In the genomic region with DNA sequence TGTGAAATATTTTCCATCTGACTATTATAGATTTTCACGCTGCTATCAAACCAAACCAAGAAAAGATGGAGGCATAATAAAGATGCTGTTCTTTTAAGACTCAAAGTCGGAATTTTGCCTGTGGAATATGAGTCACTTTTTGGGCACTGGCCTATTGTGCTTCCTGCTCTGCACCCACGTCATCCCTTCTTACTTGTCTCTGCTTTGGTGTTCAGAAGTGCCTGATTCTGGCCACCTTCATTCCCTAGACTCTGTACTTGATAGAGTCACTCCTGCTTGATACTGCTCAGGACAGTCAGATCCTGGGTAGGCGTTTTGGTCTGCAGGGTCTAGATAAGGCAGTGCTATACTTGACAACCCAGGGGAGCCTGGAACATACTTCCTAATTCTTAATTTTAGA, we compare ENCODE assay signal across 7 cellular contexts. TPM values are rescaled to one million over a fixed set of nuclear protein-coding genes. Genes with fewer than 3 reads are reported as not detected.
DNase-seq lines count a peak whose midpoint lies in the region; ATAC-seq and TF ChIP-seq lines count a peak whose summit lies in the region.

No MANE protein-coding gene starts in this region.

- no peak for TF ChIP-seq POLR2A in transverse colon (IDR thresholded peaks at IDR 0.05)

- intact Hi-C loops in transverse colon (cut with DNase I; ENCODE audit: low total_unique reads): no loop called here

- peak overlapping the region; percentile 31; the same call in 1 of the 2 replicates for H3K9ac ChIP-seq in GM23248

- ATAC-seq in RWPE2 (ENCODE audit: low read depth) (peak; percentile 50; the same call in 2 of the 3 replicates), GM19351 (IDR thresholded peaks at IDR 0.05; ENCODE audit: unreplicated experiment) (no peak), HG02571 (IDR thresholded peaks at IDR 0.05; ENCODE audit: unreplicated experiment) (no peak)

- in situ Hi-C loops in GM23248 (cut with MboI) (no loop called here), transverse colon (cut with MboI; ENCODE audit: low pct_ligation_motif_present in 1 of 4, low pct_unique_long_range_greater_than_20kb in 1 of 4, low sequenced_read_pairs in 3 of 4) (no loop called here)

- H3K9me3 ChIP-seq in GM23248 (ENCODE audit: low read depth) (no peaks in the 10 kb centered on the region), RWPE2 (ENCODE audit: severe bottlenecking) (no peaks in the 10 kb centered on the region), right atrium auricular region (no peaks in the 10 kb centered on the region), transverse colon (no peaks in the 10 kb centered on the region), hepatocyte (ENCODE audit: low read depth) (no peaks in the 10 kb centered on the region)

- H3K27me3 ChIP-seq in GM23248 (replicated peaks; ENCODE audit: insufficient read depth): no peaks in the 10 kb centered on the region
- H3K27me3 ChIP-seq in RWPE2 (ENCODE audit: insufficient read depth, poor library complexity, severe bottlenecking): peaks cover 6% of the 10 kb centered on the region
- no peaks in the 10 kb centered on the region for H3K27me3 ChIP-seq in right atrium auricular region
- H3K27me3 ChIP-seq in transverse colon: peaks cover 12% of the 10 kb centered on the region
- H3K27me3 ChIP-seq in hepatocyte: no peaks in the 10 kb centered on the region

- H3K9me2 ChIP-seq in GM23248 (ENCODE audit: insufficient read depth): no peaks in the 10 kb centered on the region
- no peaks in the 10 kb centered on the region for H3K9me2 ChIP-seq in hepatocyte (replicated peaks; ENCODE audit: insufficient read depth)

- H3K36me3 ChIP-seq in GM23248 (ENCODE audit: low read depth) (no peaks in the 10 kb centered on the region), RWPE2 (ENCODE audit: low read depth) (no peaks in the 10 kb centered on the region), right atrium auricular region (no peaks in the 10 kb centered on the region), transverse colon (no peaks in the 10 kb centered on the region), hepatocyte (replicated peaks; ENCODE audit: insufficient read depth, low read depth) (no peaks in the 10 kb centered on the region)

- H3K4me3 ChIP-seq in GM23248: peak overlapping the region; percentile 82
- H3K4me3 ChIP-seq in RWPE2 (ENCODE audit: severe bottlenecking): no peak overlapping the region
- H3K4me3 ChIP-seq in right atrium auricular region: peak overlapping the region; percentile 8 to 72
- H3K4me3 ChIP-seq in transverse colon: peak overlapping the region in 2 of 4 donors; percentile 48 to 75
- H3K4me3 ChIP-seq in hepatocyte: no peak overlapping the region

- H4K20me1 ChIP-seq in GM23248 (ENCODE audit: insufficient read depth): no peaks in the 10 kb centered on the region
- H4K20me1 ChIP-seq in hepatocyte (ENCODE audit: insufficient read depth, poor library complexity, severe bottlenecking): no peaks in the 10 kb centered on the region

- H3K4me2 ChIP-seq in GM23248 (ENCODE audit: unreplicated experiment) (peak overlapping the region; percentile 90), hepatocyte (no peak overlapping the region)

- H3K27ac ChIP-seq in GM23248: peak overlapping the region; percentile 60
- no peak overlapping the region for H3K27ac ChIP-seq in RWPE2 (ENCODE audit: poor library complexity, severe bottlenecking)
- H3K27ac ChIP-seq in right atrium auricular region: peak overlapping the region; percentile 92 to 94
- peak overlapping the region; percentile 87 to 95 (median 92) for H3K27ac ChIP-seq in transverse colon
- no peak overlapping the region for H3K27ac ChIP-seq in hepatocyte

- no peak for TF ChIP-seq EP300 in transverse colon (IDR thresholded peaks at IDR 0.05; ENCODE audit: low read depth)

- H3K79me2 ChIP-seq in GM23248 (ENCODE audit: insufficient read depth): no peaks in the 10 kb centered on the region
- no peaks in the 10 kb centered on the region for H3K79me2 ChIP-seq in hepatocyte

- peaks cover 15% of the 10 kb centered on the region for H3F3A ChIP-seq in GM23248 (ENCODE audit: insufficient read depth)

- H3K4me1 ChIP-seq in GM23248 (ENCODE audit: insufficient read depth): peaks cover 32% of the 10 kb centered on the region
- H3K4me1 ChIP-seq in RWPE2 (ENCODE audit: insufficient read depth, poor library complexity, severe bottlenecking): no peaks in the 10 kb centered on the region
- H3K4me1 ChIP-seq in right atrium auricular region: peaks cover 0 to 23% of the 10 kb centered on the region in 2 donors
- no peaks in the 10 kb centered on the region for H3K4me1 ChIP-seq in transverse colon
- H3K4me1 ChIP-seq in hepatocyte (ENCODE audit: insufficient read depth): peaks cover 4% of the 10 kb centered on the region

- TF ChIP-seq CTCF in RWPE2 (IDR thresholded peaks at IDR 0.05; ENCODE audit: poor library complexity, severe bottlenecking) (no peak), right atrium auricular region (IDR thresholded peaks at IDR 0.05) (no peak), transverse colon (IDR thresholded peaks at IDR 0.05) (no peak), hepatocyte (IDR thresholded peaks at IDR 0.05; ENCODE audit: poor library complexity) (no peak)

- peak; percentile 96 for DNase-seq in GM23248
- DNase-seq in RWPE2 (ENCODE audit: low spot score): no peak
- peak; percentile 85 for DNase-seq in right atrium auricular region (ENCODE audit: low spot score)
- DNase-seq in transverse colon: peak; percentile 25
- DNase-seq in hepatocyte (ENCODE audit: low spot score): no peak

- 1% methylated on average over 4 of the region's 4 CpGs for WGBS in GM23248 (ENCODE audit: low coverage in 1 of 2, low lambda C conversion rate in 2 of 2, missing lambda C conversion rate in 2 of 2), 2 experiments
- WGBS in transverse colon (ENCODE audit: low coverage in 1 of 2), 2 donors: 35% methylated on average over 4 of the region's 4 CpGs; no CpG with 5 or more reads in 1 of the 2 donors
- WGBS in hepatocyte (ENCODE audit: low lambda C conversion rate, missing lambda C conversion rate): 82% methylated on average over 4 of the region's 4 CpGs

- peak overlapping the region; percentile 91 for H2AFZ ChIP-seq in GM23248
- H2AFZ ChIP-seq in hepatocyte: no peak overlapping the region

RNA-seq across cellular contexts. Expression of gene LRRK2, which starts 1.9 kb away (rescaled TPM):
- total RNA-seq in GM23248 (2014; rRNA removed; shearing (Covaris generic)): 7.0 and 17.1 TPM in 2 replicates
- polyA plus RNA-seq in GM23248 (2016; fragmentation: Nextera tagmentation; extraction: Ambion mirVana) (1.7 and 1.8 TPM in 2 replicates), hepatocyte (0.13 and 0.76 TPM in 2 replicates)
- total RNA-seq in right atrium auricular region (1 to 10 TPM; 7.1 to 8.6 TPM), transverse colon (10 to 100 TPM in 2 of 4 donors, 1 to 10 TPM in 2; 1.9 to 30.8 (median 7.9) TPM), hepatocyte (2.4 and 4.9 TPM in 2 replicates)

Comparison
In these comparisons a context has a peak if more than half of its experiments do, and no peak if none do; other contexts are left out.
1. DNase-seq: peak in GM23248 (single experiment), right atrium auricular region (single experiment) and transverse colon (single experiment); none in RWPE2 (single experiment) and hepatocyte (single experiment).
2. H3K27ac ChIP-seq: peak in GM23248 (single experiment), right atrium auricular region (2 of 2) and transverse colon (4 of 4); none in RWPE2 (single experiment) and hepatocyte (single experiment).
3. H3K4me3 ChIP-seq: peak in GM23248 (single experiment) and right atrium auricular region (2 of 2); none in RWPE2 (single experiment) and hepatocyte (single experiment).